8 cellular contexts compared by ENCODE assay signal in the genomic region with DNA sequence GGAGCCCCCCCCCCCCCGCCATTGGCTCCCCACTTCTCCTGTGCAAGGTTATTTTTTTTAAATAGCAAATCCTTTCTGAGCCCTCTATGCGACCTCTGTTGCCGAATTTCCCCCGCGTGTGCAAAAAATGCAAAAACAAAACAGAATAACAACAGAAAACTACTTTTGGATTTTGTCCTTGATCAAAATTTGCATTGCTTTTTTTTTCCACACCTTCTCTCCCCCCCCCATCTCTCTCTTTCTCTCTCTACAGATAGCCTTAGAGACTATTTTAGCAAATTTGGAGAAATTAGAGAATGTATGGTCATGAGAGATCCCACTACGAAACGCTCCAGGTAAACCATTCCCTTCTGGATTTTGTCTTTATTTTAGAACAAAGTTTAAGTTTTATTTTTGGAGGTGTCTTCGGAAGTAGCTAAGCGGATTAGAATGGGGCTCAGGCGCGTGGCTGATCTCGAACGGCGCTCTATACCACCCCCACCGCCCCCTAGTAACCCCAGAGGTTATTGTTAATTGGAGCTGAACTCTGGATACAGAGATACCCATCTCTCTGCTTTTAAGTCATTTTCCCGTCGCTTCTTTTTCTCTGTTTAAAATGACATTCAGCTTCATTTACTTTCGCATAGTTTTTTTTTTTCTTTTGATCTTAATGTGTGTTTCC. TPM values are rescaled to one million over a fixed set of nuclear protein-coding genes. Genes with fewer than 3 reads are reported as not detected.
DNase-seq lines count a peak whose midpoint lies in the region; ATAC-seq, FAIRE-seq and TF ChIP-seq lines count a peak whose summit lies in the region.

No MANE protein-coding gene starts in this region.

- DNase-seq in GM19239 (ENCODE audit: insufficient read length, low spot score) = no peak
- DNase-seq in fibroblast of pulmonary artery (ENCODE audit: low read depth) = no peak
- DNase-seq in retinal pigment epithelial cell (ENCODE audit: low read depth) = no peak
- DNase-seq in left lobe of liver (ENCODE audit: low spot score) = no peak
- DNase-seq in DMS153 treated with DMSO at 0.1 percent for 48 hours (lab: John Stamatoyannopoulos, UW; ENCODE audit: unreplicated experiment) = no peak

- TF ChIP-seq CTCF in 22Rv1 (IDR thresholded peaks at IDR 0.05) (no peak), WI38 (IDR thresholded peaks at IDR 0.05; ENCODE audit: low read depth, low read length) (no peak), fibroblast of pulmonary artery (IDR thresholded peaks at IDR 0.05; ENCODE audit: low read length, missing control alignments) (no peak), retinal pigment epithelial cell (conservative IDR thresholded peaks at IDR 0.05; ENCODE audit: low read depth, low read length) (no peak)

- H3K4me3 ChIP-seq in WI38 (ENCODE audit: low read depth, low read length) (peak overlapping the region; percentile 75), fibroblast of pulmonary artery (replicated peaks; ENCODE audit: low read depth, low read length) (peak overlapping the region; percentile 71), retinal pigment epithelial cell (ENCODE audit: low read length) (peak overlapping the region; percentile 89)

- peak overlapping the region; percentile 68 for H3K27ac ChIP-seq in 22Rv1

- FAIRE-seq in GM19239 (lab: Jason Lieb, UNC) = peak; percentile 53

- no peak for ATAC-seq in left lobe of liver
- ATAC-seq in HG03039 (IDR thresholded peaks at IDR 0.05; ENCODE audit: unreplicated experiment) = no peak

RNA-seq across cellular contexts. Expression of a gene that starts 1.0 kb away (rescaled TPM):
- 24.2 TPM for total RNA-seq in left lobe of liver
